Comparison of ENCODE assay signal across 18 cellular contexts in the genomic region with DNA sequence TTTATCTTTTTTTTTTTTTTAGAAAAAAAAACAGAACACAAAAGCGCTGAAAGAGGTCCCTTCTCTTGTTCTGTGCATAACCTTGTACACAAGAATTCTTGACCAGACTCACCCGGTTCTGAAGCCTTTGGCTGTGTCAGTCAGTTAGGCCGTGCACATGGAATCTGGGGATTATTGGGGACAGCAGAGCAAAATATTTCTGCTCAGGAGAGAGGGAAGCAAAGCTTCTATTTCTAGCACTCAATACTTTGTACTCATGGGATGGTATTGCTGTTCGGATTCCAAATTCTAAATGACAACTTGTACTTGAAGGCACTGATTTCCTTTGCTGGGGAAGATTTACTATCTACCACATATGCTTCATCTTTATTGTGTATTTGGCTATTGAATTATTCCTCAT.
DNase-seq lines count a peak whose midpoint lies in the region; ATAC-seq and TF ChIP-seq lines count a peak whose summit lies in the region.
"Had no signal": no experiment of that assay in that cellular context is flagged by ENCODE, and none has a peak within 500 bp of the region (broad histone marks: within the 10 kb centered on the region; RNA-seq: fewer than 3 reads in every experiment).

No MANE protein-coding gene starts in this region.

- no peak overlapping the region for H3K4me2 ChIP-seq in neural progenitor cell
- H3K4me2 ChIP-seq: A549 had no signal

- H3K27ac Mint-ChIP-seq in chondrocyte (ENCODE audit: unreplicated experiment), result peak overlapping the region; percentile 80
- no peak overlapping the region for H3K27ac Mint-ChIP-seq in neural progenitor cell
- H3K27ac Mint-ChIP-seq: CD4-positive, alpha-beta memory T cell; HFFc6 had no signal

- intact Hi-C loops in Right ventricle myocardium superior (cut with DNase I) (no loop called here), Right ventricle myocardium inferior (cut with DNase I) (loop anchor here (5.0 kb wide), 1 partner anchor 34 kb away; no protein-coding TSS in a partner anchor)

- H2AFZ ChIP-seq in neural progenitor cell (replicated peaks), result peak overlapping the region; percentile 18

- H3K27me3 ChIP-seq in neural progenitor cell, result no peaks in the 10 kb centered on the region

- peaks cover 8% of the 10 kb centered on the region for H3K4me1 ChIP-seq in neural progenitor cell
- H3K4me1 ChIP-seq: A549, HAP-1 had no signal

- no peaks in the 10 kb centered on the region for H3F3A ChIP-seq in neural progenitor cell (ENCODE audit: low read depth)

- TF ChIP-seq CTCF in chondrocyte (IDR thresholded peaks at IDR 0.05) (no peak), neural progenitor cell (IDR thresholded peaks at IDR 0.05) (no peak)

- no peaks in the 10 kb centered on the region for H3K9me3 Mint-ChIP-seq in chondrocyte (ENCODE audit: low read depth)
- no peaks in the 10 kb centered on the region for H3K9me3 Mint-ChIP-seq in neural progenitor cell
- H3K9me3 Mint-ChIP-seq: HFFc6 had no signal

- H3K9ac ChIP-seq in neural progenitor cell, result no peak overlapping the region

- DNase-seq in Right ventricle myocardium superior (no peak), Right ventricle myocardium inferior (ENCODE audit: missing footprints) (no peak), chondrocyte (ENCODE audit: low spot score) (no peak), neural progenitor cell (ENCODE audit: low spot score) (no peak), DMS79 treated with DMSO at 0.1 percent for 48 hours (lab: John Stamatoyannopoulos, UW) (no peak)
- DNase-seq: 8988T; ACHN; C1 segment of cervical spinal cord; Calu3; CD4-positive, alpha-beta memory T cell; COR-L47; DMS53; DND-41; GOT3 had no signal

- H3K4me3 ChIP-seq in neural progenitor cell, result no peak overlapping the region
- H3K4me3 ChIP-seq: A549, HAP-1 had no signal

- peak; percentile 63 for ATAC-seq in Right ventricle myocardium superior (ENCODE audit: poor library complexity)
- no peak for ATAC-seq in Right ventricle myocardium inferior
- ATAC-seq in HG03139 (IDR thresholded peaks at IDR 0.05; ENCODE audit: unreplicated experiment), result no peak
- ATAC-seq: A549 had no signal

- H3K4me3 Mint-ChIP-seq in chondrocyte (ENCODE audit: unreplicated experiment) (no peak overlapping the region), neural progenitor cell (no peak overlapping the region)
- H3K4me3 Mint-ChIP-seq: CD4-positive, alpha-beta memory T cell; HFFc6 had no signal

- H3K4me1 Mint-ChIP-seq in chondrocyte (ENCODE audit: low read depth) (peaks cover 64% of the 10 kb centered on the region), neural progenitor cell (no peaks in the 10 kb centered on the region)
- H3K4me1 Mint-ChIP-seq: CD4-positive, alpha-beta memory T cell had no signal

- H3K27me3 Mint-ChIP-seq in chondrocyte (ENCODE audit: low read depth), result no peaks in the 10 kb centered on the region
- peaks cover under 1% of the 10 kb centered on the region for H3K27me3 Mint-ChIP-seq in neural progenitor cell (ENCODE audit: insufficient read depth, low read depth)

- H3K27ac ChIP-seq in neural progenitor cell, result no peak overlapping the region
- H3K27ac ChIP-seq: A549 had no signal

- no peaks in the 10 kb centered on the region for H4K20me1 ChIP-seq in neural progenitor cell (ENCODE audit: low read depth)

- H3K9me3 ChIP-seq in neural progenitor cell (ENCODE audit: low read depth), result no peaks in the 10 kb centered on the region
- H3K9me3 ChIP-seq: A549, HAP-1 had no signal

- H3K36me3 ChIP-seq in neural progenitor cell, result no peaks in the 10 kb centered on the region
- H3K36me3 ChIP-seq: HAP-1 had no signal

- no peaks in the 10 kb centered on the region for H3K36me3 Mint-ChIP-seq in chondrocyte (ENCODE audit: low read depth)
- no peaks in the 10 kb centered on the region for H3K36me3 Mint-ChIP-seq in neural progenitor cell
- H3K36me3 Mint-ChIP-seq: CD4-positive, alpha-beta memory T cell had no signal

- H3K79me2 ChIP-seq in neural progenitor cell (ENCODE audit: low read depth), result no peaks in the 10 kb centered on the region
